In the genomic region with DNA sequence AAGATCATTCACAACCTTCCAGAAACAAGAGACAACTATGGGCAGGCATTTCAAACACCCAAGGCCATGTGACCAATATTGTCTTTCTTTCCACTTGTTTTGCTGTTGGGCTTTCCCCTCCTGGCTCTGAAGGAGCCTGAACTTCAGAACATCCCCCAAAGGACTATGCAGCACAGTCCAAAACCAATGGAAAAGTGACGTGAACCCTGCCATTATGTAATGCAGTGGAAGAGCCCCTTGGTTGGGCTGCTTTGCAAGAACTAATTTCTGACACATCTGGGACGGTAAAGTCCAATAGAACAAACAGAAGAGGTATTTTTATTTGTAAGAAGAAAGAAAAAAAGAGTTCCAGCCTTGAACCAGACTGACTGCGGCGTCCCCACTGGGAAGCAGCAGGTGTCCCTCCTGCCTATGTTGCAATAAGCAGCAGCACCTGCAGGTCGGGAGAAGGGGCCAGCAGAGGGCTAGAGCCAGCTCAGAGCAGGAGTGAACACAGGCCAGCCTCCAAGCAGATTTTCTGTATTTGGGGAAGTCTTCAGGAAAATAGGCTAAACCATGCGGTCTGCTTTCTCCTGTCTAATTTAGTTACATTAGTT, we compare ENCODE assay signal across 12 cellular contexts.
DNase-seq lines count a peak whose midpoint lies in the region; ATAC-seq and TF ChIP-seq lines count a peak whose summit lies in the region.
"Had no signal": no experiment of that assay in that cellular context is flagged by ENCODE, and none has a peak within 500 bp of the region (broad histone marks: within the 10 kb centered on the region; RNA-seq: fewer than 3 reads in every experiment).

No MANE protein-coding gene starts in this region.

- no peak overlapping the region for H3K27ac Mint-ChIP-seq in glutamatergic neuron (ENCODE audit: unreplicated experiment)
- H3K27ac Mint-ChIP-seq: activated naive CD8-positive, alpha-beta T cell had no signal

- H2AFZ ChIP-seq in hepatocyte: no peak overlapping the region

- H3K27ac ChIP-seq in hepatocyte (no peak overlapping the region), upper lobe of right lung (no peak overlapping the region)
- H3K27ac ChIP-seq: BLaER1, upper lobe of left lung had no signal

- DNase-seq in Right ventricle myocardium superior: peak; percentile 58
- DNase-seq in cardiac septum (ENCODE audit: low spot score): no peak
- peak; percentile 54 for DNase-seq in NT2/D1 (ENCODE audit: low read depth, low spot score)
- peak; percentile 74 for DNase-seq in hepatocyte (ENCODE audit: low spot score)
- peak; percentile 72 for DNase-seq in upper lobe of right lung
- DNase-seq in glutamatergic neuron: no peak
- no peak for DNase-seq in erythroblast (lab: John Stamatoyannopoulos, UW)
- DNase-seq: SK-N-SH had no signal

- H3K9me3 Mint-ChIP-seq in glutamatergic neuron (ENCODE audit: unreplicated experiment): no peaks in the 10 kb centered on the region

- no peaks in the 10 kb centered on the region for H3K27me3 Mint-ChIP-seq in glutamatergic neuron (ENCODE audit: unreplicated experiment)

- intact Hi-C loops in Right ventricle myocardium superior (cut with DNase I): no loop called here
- intact Hi-C loops in cardiac septum (cut with DNase I): no loop called here
- intact Hi-C loops in upper lobe of right lung (cut with DNase I): no loop called here

- no peaks in the 10 kb centered on the region for H3K36me3 ChIP-seq in NT2/D1 (ENCODE audit: insufficient read depth, insufficient read length, low read length)
- H3K36me3 ChIP-seq in hepatocyte (replicated peaks; ENCODE audit: insufficient read depth, low read depth): no peaks in the 10 kb centered on the region
- H3K36me3 ChIP-seq in upper lobe of right lung: no peaks in the 10 kb centered on the region
- H3K36me3 ChIP-seq: BLaER1, upper lobe of left lung had no signal

- H3K4me3 Mint-ChIP-seq in glutamatergic neuron (ENCODE audit: unreplicated experiment): no peak overlapping the region
- H3K4me3 Mint-ChIP-seq: activated naive CD8-positive, alpha-beta T cell had no signal

- ATAC-seq in Right ventricle myocardium superior (ENCODE audit: poor library complexity) (peak; percentile 79), upper lobe of right lung (peak; percentile 85), HG03565 (IDR thresholded peaks at IDR 0.05; ENCODE audit: unreplicated experiment) (no peak)

- H3K79me2 ChIP-seq in hepatocyte: no peaks in the 10 kb centered on the region

- H3K9me3 ChIP-seq in NT2/D1 (ENCODE audit: insufficient read depth, low read length): 0 out of 2 replicates have a peak, but pooled peaks cover 5% of the 10 kb centered on the region
- no peaks in the 10 kb centered on the region for H3K9me3 ChIP-seq in hepatocyte (ENCODE audit: low read depth)
- no peaks in the 10 kb centered on the region for H3K9me3 ChIP-seq in upper lobe of right lung
- H3K9me3 ChIP-seq: BLaER1, SK-N-SH, upper lobe of left lung had no signal

- H3K4me3 ChIP-seq in NT2/D1 (ENCODE audit: insufficient read length, low read depth): no peak overlapping the region
- no peak overlapping the region for H3K4me3 ChIP-seq in hepatocyte
- H3K4me3 ChIP-seq in upper lobe of right lung: no peak overlapping the region
- H3K4me3 ChIP-seq: BLaER1, upper lobe of left lung had no signal

- no peak for TF ChIP-seq POLR2A in erythroblast (IDR thresholded peaks at IDR 0.05; ENCODE audit: low read length)

- peak; percentile 45 for TF ChIP-seq CTCF in hepatocyte (IDR thresholded peaks at IDR 0.05; ENCODE audit: poor library complexity)
- TF ChIP-seq CTCF in upper lobe of right lung (IDR thresholded peaks at IDR 0.05): peak; percentile 17
- no peak for TF ChIP-seq CTCF in glutamatergic neuron (IDR thresholded peaks at IDR 0.05; ENCODE audit: partially characterized antibody, unreplicated experiment)

- H3K9me2 ChIP-seq in hepatocyte (replicated peaks; ENCODE audit: insufficient read depth): no peaks in the 10 kb centered on the region
- H3K9me2 ChIP-seq: SK-N-SH had no signal

- H3K27me3 ChIP-seq in NT2/D1 (ENCODE audit: insufficient read depth, insufficient read length): no peaks in the 10 kb centered on the region
- H3K27me3 ChIP-seq in hepatocyte: no peaks in the 10 kb centered on the region
- H3K27me3 ChIP-seq in upper lobe of right lung: no peaks in the 10 kb centered on the region
- H3K27me3 ChIP-seq: BLaER1, upper lobe of left lung had no signal

- H3K4me1 Mint-ChIP-seq in glutamatergic neuron (ENCODE audit: low read depth, unreplicated experiment): peaks cover 4% of the 10 kb centered on the region

- H3K9ac ChIP-seq in NT2/D1 (ENCODE audit: insufficient read length, low read depth): no peak overlapping the region
- H3K9ac ChIP-seq: BLaER1, SK-N-SH had no signal

- H3K4me1 ChIP-seq in NT2/D1 (ENCODE audit: insufficient read depth, insufficient read length) (no peaks in the 10 kb centered on the region), hepatocyte (ENCODE audit: insufficient read depth) (peaks cover 8% of the 10 kb centered on the region), upper lobe of right lung (no peaks in the 10 kb centered on the region)

- no peak overlapping the region for H3K4me2 ChIP-seq in hepatocyte
- H3K4me2 ChIP-seq: BLaER1, SK-N-SH had no signal

- H3K36me3 Mint-ChIP-seq in glutamatergic neuron (ENCODE audit: unreplicated experiment): no peaks in the 10 kb centered on the region
- H3K36me3 Mint-ChIP-seq: activated naive CD8-positive, alpha-beta T cell had no signal

- WGBS in hepatocyte (ENCODE audit: low lambda C conversion rate, missing lambda C conversion rate): 41% methylated on average over 6 of the region's 6 CpGs

- H4K20me1 ChIP-seq in hepatocyte (ENCODE audit: insufficient read depth, poor library complexity, severe bottlenecking): no peaks in the 10 kb centered on the region
- H4K20me1 ChIP-seq: BLaER1 had no signal

Comparison
In these comparisons a context has a peak if more than half of its experiments do, and no peak if none do; other contexts are left out.
1. DNase-seq: peak in Right ventricle myocardium superior (single experiment), NT2/D1 (single experiment), hepatocyte (single experiment) and upper lobe of right lung (single experiment); none in cardiac septum (single experiment), glutamatergic neuron (single experiment) and erythroblast (0 of 2).